ENCODE assay signal across 4 cellular contexts in genomic region chr6:151661509-151661908, GRCh38.
"Had no signal": no experiment of that assay in that cellular context is flagged by ENCODE, and none has a peak within 500 bp of the region (broad histone marks: within the 10 kb centered on the region; RNA-seq: fewer than 3 reads in every experiment).

No MANE protein-coding gene starts in this region.

- H3K4me3 ChIP-seq: GM23338, HAP-1 had no signal

- DNase-seq: KG1 had no signal

- H2AFZ ChIP-seq: GM23338 had no signal

- H3K36me3 ChIP-seq: HAP-1 had no signal

- H3K4me2 ChIP-seq: GM23338 had no signal

- FAIRE-seq: HTR-8/SVneo had no signal

- H3K9me3 ChIP-seq: HAP-1 had no signal
